8 cellular contexts compared by ENCODE assay signal in genomic region chr6:163405412-163406309, GRCh38. TPM values are rescaled to one million over a fixed set of nuclear protein-coding genes. Genes with fewer than 3 reads are reported as not detected.
A peak's percentile ranks its signal among the peaks of the same experiment; 100 is the strongest.
DNase-seq lines count a peak whose midpoint lies in the region; ATAC-seq lines count a peak whose summit lies in the region.

No MANE protein-coding gene starts in this region.

- H3K27ac Mint-ChIP-seq in effector memory CD8-positive, alpha-beta T cell, result peak overlapping the region; percentile 10 to 89

- H3K27me3 ChIP-seq in H7 (ENCODE audit: control insufficient read depth, insufficient read depth, low read length), result no peaks in the 10 kb centered on the region

- H3K36me3 Mint-ChIP-seq in effector memory CD8-positive, alpha-beta T cell (ENCODE audit: insufficient read depth), result no peaks in the 10 kb centered on the region

- H3K9me3 Mint-ChIP-seq in effector memory CD8-positive, alpha-beta T cell, result no peaks in the 10 kb centered on the region

- peaks cover 0 to 19% of the 10 kb centered on the region in 2 donors for H3K27me3 Mint-ChIP-seq in effector memory CD8-positive, alpha-beta T cell

- peak; percentile 66 for ATAC-seq in HG02973 (IDR thresholded peaks at IDR 0.05; ENCODE audit: unreplicated experiment)
- peak; percentile 63 for ATAC-seq in effector memory CD8-positive, alpha-beta T cell (replicated peaks)

- peaks cover 8% of the 10 kb centered on the region in 2 donors for H3K4me1 Mint-ChIP-seq in effector memory CD8-positive, alpha-beta T cell (ENCODE audit: low read depth in 2 of 2)

- no peaks in the 10 kb centered on the region for H3K36me3 ChIP-seq in H7 (replicated peaks; ENCODE audit: control insufficient read depth, insufficient read depth, low read length)

- DNase-seq in activated T-cell treated with anti-CD3 and anti-CD28 coated beads, Interleukin-2, amount 50 U/mL, for 1 hour, result peak; percentile 24
- no peak for DNase-seq in activated T-cell treated with anti-CD3 and anti-CD28 coated beads for 4 hours
- DNase-seq in SKM-1 treated with dmso at 0.1 percent for 144 hours (lab: John Stamatoyannopoulos, UW; ENCODE audit: unreplicated experiment), result peak; percentile 73
- no peak for DNase-seq in effector memory CD8-positive, alpha-beta T cell
- peak; percentile 36 for DNase-seq in myocyte (ENCODE audit: low read depth)
- no peak for DNase-seq in DMS79 (lab: John Stamatoyannopoulos, UW)
- no peak for DNase-seq in H7

- H3K4me3 Mint-ChIP-seq in effector memory CD8-positive, alpha-beta T cell, result peak overlapping the region; percentile 60 to 63

- no peak overlapping the region for H3K4me3 ChIP-seq in H7 (ENCODE audit: insufficient read depth, low read depth, low read length)

RNA-seq across cellular contexts. Expression of gene QKI, which starts 8.9 kb away (rescaled TPM):
- total RNA-seq in myocyte, result 289 and 423 TPM in 2 replicates
- polyA plus RNA-seq in myocyte (2012), result 102 TPM
- total RNA-seq in H7 (2014; rRNA removed; shearing (Covaris generic)), result 155 and 200 TPM in 2 replicates

Comparison
In these comparisons a context has a peak if more than half of its experiments do, and no peak if none do; other contexts are left out.
1. DNase-seq: peak in activated T-cell treated with anti-CD3 and anti-CD28 coated beads, Interleukin-2, amount 50 U/mL, for 1 hour (single experiment), SKM-1 treated with dmso at 0.1 percent for 144 hours (single experiment) and myocyte (single experiment); none in activated T-cell treated with anti-CD3 and anti-CD28 coated beads for 4 hours (single experiment), effector memory CD8-positive, alpha-beta T cell (0 of 3), DMS79 (single experiment) and H7 (single experiment).